Comparison of ENCODE assay signal across 10 cellular contexts in the genomic region with DNA sequence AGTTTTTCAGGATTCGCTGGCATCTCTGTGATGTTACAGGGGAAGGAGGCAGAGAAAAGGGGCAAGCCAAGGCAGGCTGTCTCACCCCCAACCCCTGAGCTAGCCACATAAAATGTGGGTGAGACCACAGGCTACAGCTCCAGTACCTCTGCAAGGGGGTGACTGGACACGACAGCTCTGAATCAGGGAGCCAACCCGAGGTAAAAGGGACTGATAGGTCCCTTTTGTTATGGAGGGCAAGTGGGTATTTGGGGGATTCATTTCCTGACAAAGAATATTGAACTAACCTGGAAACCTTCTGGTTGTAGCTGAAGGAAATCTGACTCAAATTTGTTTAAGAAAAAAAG.
DNase-seq lines count a peak whose midpoint lies in the region; ATAC-seq and TF ChIP-seq lines count a peak whose summit lies in the region.
"Had no signal": no experiment of that assay in that cellular context is flagged by ENCODE, and none has a peak within 500 bp of the region (broad histone marks: within the 10 kb centered on the region; RNA-seq: fewer than 3 reads in every experiment).

No MANE protein-coding gene starts in this region.

- peaks cover 4% of the 10 kb centered on the region for H3K36me3 Mint-ChIP-seq in activated naive CD8-positive, alpha-beta T cell
- peaks cover 6% of the 10 kb centered on the region for H3K36me3 Mint-ChIP-seq in memory B cell

- no peak for ATAC-seq in Right ventricle myocardium superior (ENCODE audit: poor library complexity)
- ATAC-seq in memory B cell (ENCODE audit: low read depth): no peak
- ATAC-seq in upper lobe of left lung (ENCODE audit: low FRiP score in 2 of 2): no peak

- H3K4me3 Mint-ChIP-seq in activated naive CD8-positive, alpha-beta T cell: no peak overlapping the region
- H3K4me3 Mint-ChIP-seq in memory B cell: no peak overlapping the region

- TF ChIP-seq POLR2A in upper lobe of left lung (IDR thresholded peaks at IDR 0.05): no peak

- no peak for TF ChIP-seq EP300 in upper lobe of left lung (IDR thresholded peaks at IDR 0.05)

- H3K27ac ChIP-seq in left ventricle myocardium inferior (replicated peaks) (peak overlapping the region; percentile 61), upper lobe of left lung (peak overlapping the region; percentile 33 to 77 (median 64))
- H3K27ac ChIP-seq: hepatocyte had no signal

- no peaks in the 10 kb centered on the region for H3K9me3 Mint-ChIP-seq in activated naive CD8-positive, alpha-beta T cell (ENCODE audit: low read depth)
- H3K9me3 Mint-ChIP-seq in memory B cell: no peaks in the 10 kb centered on the region

- WGBS in upper lobe of left lung, 2 donors: 78 to 80% methylated on average over 3 of the region's 3 CpGs

- H3K4me3 ChIP-seq in left ventricle myocardium inferior (no peak overlapping the region), upper lobe of left lung (no peak overlapping the region)
- H3K4me3 ChIP-seq: hepatocyte had no signal

- H3K4me1 ChIP-seq in left ventricle myocardium inferior (peaks cover 46% of the 10 kb centered on the region), upper lobe of left lung (peaks cover 43 to 61% (median 51%) of the 10 kb centered on the region in 4 donors)

- no peak for TF ChIP-seq CTCF in left ventricle myocardium inferior (IDR thresholded peaks at IDR 0.05; ENCODE audit: borderline replicate concordance)
- no peak for TF ChIP-seq CTCF in upper lobe of left lung (IDR thresholded peaks at IDR 0.05)

- no peak for DNase-seq in left ventricle myocardium inferior
- DNase-seq in Right ventricle myocardium superior: no peak
- no peak for DNase-seq in memory B cell (ENCODE audit: low spot score in 2 of 2)
- DNase-seq in upper lobe of left lung: no peak
- DNase-seq in superior temporal gyrus (ENCODE audit: extremely low spot score): no peak
- no peak for DNase-seq in NCI-H2227 (lab: John Stamatoyannopoulos, UW; ENCODE audit: unreplicated experiment)
- no peak for DNase-seq in activated CD4-positive, alpha-beta T cell treated with anti-CD3 and anti-CD28 coated beads for 4 hours
- DNase-seq: activated effector memory CD4-positive, alpha-beta T cell treated with Interleukin-2 at 50 U/mL for 16 hours had no signal

- peaks cover 13% of the 10 kb centered on the region for H3K36me3 ChIP-seq in left ventricle myocardium inferior
- peaks cover 3 to 20% (median 6%) of the 10 kb centered on the region in 4 donors for H3K36me3 ChIP-seq in upper lobe of left lung

- peaks cover 81% of the 10 kb centered on the region for H3K4me1 Mint-ChIP-seq in activated naive CD8-positive, alpha-beta T cell (ENCODE audit: low read depth)
- H3K4me1 Mint-ChIP-seq in memory B cell: peaks cover 36% of the 10 kb centered on the region

- H3K27ac Mint-ChIP-seq in activated naive CD8-positive, alpha-beta T cell: peak overlapping the region; percentile 92
- H3K27ac Mint-ChIP-seq in memory B cell: peak overlapping the region; percentile 67

- no peaks in the 10 kb centered on the region for H3K27me3 ChIP-seq in left ventricle myocardium inferior (ENCODE audit: low read depth)
- no peaks in the 10 kb centered on the region for H3K27me3 ChIP-seq in upper lobe of left lung
- H3K27me3 ChIP-seq: hepatocyte had no signal

- intact Hi-C loops in left ventricle myocardium inferior (cut with micrococcal nuclease) (no loop called here), Right ventricle myocardium superior (cut with DNase I) (no loop called here)

- H3K9me3 ChIP-seq in left ventricle myocardium inferior (replicated peaks): no peaks in the 10 kb centered on the region
- no peaks in the 10 kb centered on the region for H3K9me3 ChIP-seq in upper lobe of left lung

- no peaks in the 10 kb centered on the region for H3K27me3 Mint-ChIP-seq in activated naive CD8-positive, alpha-beta T cell
- no peaks in the 10 kb centered on the region for H3K27me3 Mint-ChIP-seq in memory B cell
